In the genomic region with DNA sequence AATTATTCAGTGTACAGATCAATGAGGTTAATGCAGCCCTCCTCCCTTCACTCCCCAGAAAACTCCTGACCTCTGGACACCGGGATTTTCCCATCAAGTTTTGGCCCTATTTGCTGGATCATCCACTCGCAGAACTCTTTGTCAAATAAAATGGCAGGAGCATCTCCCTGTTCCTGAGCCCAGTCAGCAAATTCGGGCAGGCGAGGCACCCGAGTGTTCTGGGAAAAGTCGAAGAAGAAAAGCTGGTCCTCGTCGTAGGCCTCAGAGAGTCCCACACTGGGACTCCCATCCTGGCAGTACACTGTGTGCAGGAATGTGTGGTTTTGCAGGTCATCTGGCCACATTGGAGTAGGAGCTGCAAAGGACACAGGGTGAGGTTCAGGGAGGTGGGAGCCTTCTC, we compare ENCODE assay signal across 25 cellular contexts. TPM values are rescaled to one million over a fixed set of nuclear protein-coding genes. Genes with fewer than 3 reads are reported as not detected.
DNase-seq lines count a peak whose midpoint lies in the region; ATAC-seq and TF ChIP-seq lines count a peak whose summit lies in the region.
"Had no signal": no experiment of that assay in that cellular context is flagged by ENCODE, and none has a peak within 500 bp of the region (broad histone marks: within the 10 kb centered on the region; RNA-seq: fewer than 3 reads in every experiment).

No MANE protein-coding gene starts in this region.

- no peak overlapping the region for H3K27ac Mint-ChIP-seq in natural killer cell treated with Interleukin-12 subunit alpha and Interleukin-12 subunit beta and Interleukin-15 and Interleukin-18, amount 100 ng/mL, for 72 hours
- H3K27ac Mint-ChIP-seq in natural killer cell, result no peak overlapping the region
- H3K27ac Mint-ChIP-seq in activated naive CD8-positive, alpha-beta T cell treated with anti-CD3 and anti-CD28 coated beads, Interleukin-2, amount 50 U/mL, for 24 hours, result no peak overlapping the region
- no peak overlapping the region for H3K27ac Mint-ChIP-seq in T-cell
- H3K27ac Mint-ChIP-seq: activated CD8-positive, alpha-beta T cell treated with anti-CD3 and anti-CD28 coated beads for 36 hours had no signal

- H3K4me3 Mint-ChIP-seq in natural killer cell treated with Interleukin-12 subunit alpha and Interleukin-12 subunit beta and Interleukin-15 and Interleukin-18, amount 100 ng/mL, for 72 hours, result peak overlapping the region; percentile 9
- H3K4me3 Mint-ChIP-seq in natural killer cell (no peak overlapping the region), T-cell (peak overlapping the region in 1 of 3 donors; percentile 29)
- peak overlapping the region; percentile 2 for H3K4me3 Mint-ChIP-seq in activated naive CD8-positive, alpha-beta T cell treated with anti-CD3 and anti-CD28 coated beads, Interleukin-2, amount 50 U/mL, for 24 hours
- H3K4me3 Mint-ChIP-seq: activated CD8-positive, alpha-beta T cell treated with anti-CD3 and anti-CD28 coated beads for 36 hours; activated T-cell treated with anti-CD3 and anti-CD28 coated beads, Interleukin-2, amount 50 U/mL, for 24 hours had no signal

- intact Hi-C loops in natural killer cell (cut with micrococcal nuclease) (no loop called here), left colon (cut with DNase I, micrococcal nuclease) (no loop called here)

- no peak for ATAC-seq in natural killer cell treated with Interleukin-12 subunit alpha and Interleukin-12 subunit beta and Interleukin-15 and Interleukin-18, amount 100 ng/mL, for 72 hours
- ATAC-seq in natural killer cell (no peak), T-cell (replicated peaks in 1 of 4) (no peak), left colon (no peak)
- no peak for ATAC-seq in activated naive CD8-positive, alpha-beta T cell treated with anti-CD3 and anti-CD28 coated beads, Interleukin-2, amount 50 U/mL, for 24 hours
- ATAC-seq: activated CD4-positive, CD25-positive, alpha-beta regulatory T cell treated with anti-CD3 and anti-CD28 coated beads, Interleukin-2, amount 50 U/mL, for 24 hours; activated CD8-positive, alpha-beta T cell treated with anti-CD3 and anti-CD28 coated beads for 36 hours; Right ventricle myocardium inferior had no signal

- POLR2A ChIA-PET in T-cell (lab: Charles Lee), result interaction anchor here in 1 of 2 donors (0.9 kb wide), 1 partner anchor 21 kb away, joined by 3 read pairs; no protein-coding TSS in a partner anchor

- no peaks in the 10 kb centered on the region for H3K9me3 Mint-ChIP-seq in natural killer cell treated with Interleukin-12 subunit alpha and Interleukin-12 subunit beta and Interleukin-15 and Interleukin-18, amount 100 ng/mL, for 72 hours
- H3K9me3 Mint-ChIP-seq in natural killer cell, result no peaks in the 10 kb centered on the region
- no peaks in the 10 kb centered on the region for H3K9me3 Mint-ChIP-seq in activated naive CD8-positive, alpha-beta T cell treated with anti-CD3 and anti-CD28 coated beads, Interleukin-2, amount 50 U/mL, for 24 hours
- H3K9me3 Mint-ChIP-seq in T-cell, result no peaks in the 10 kb centered on the region

- no peaks in the 10 kb centered on the region for H3K36me3 Mint-ChIP-seq in natural killer cell treated with Interleukin-12 subunit alpha and Interleukin-12 subunit beta and Interleukin-15 and Interleukin-18, amount 100 ng/mL, for 72 hours
- H3K36me3 Mint-ChIP-seq in natural killer cell (no peaks in the 10 kb centered on the region), T-cell (no peaks in the 10 kb centered on the region)
- H3K36me3 Mint-ChIP-seq in activated naive CD8-positive, alpha-beta T cell treated with anti-CD3 and anti-CD28 coated beads, Interleukin-2, amount 50 U/mL, for 24 hours (ENCODE audit: low read depth), result peaks cover 3% of the 10 kb centered on the region

- CTCF ChIA-PET in T-cell (lab: Charles Lee), result interaction anchor here (0.7 to 7.6 kb wide), 6 partner anchors 12 to 34 kb away, joined by 3 to 207 read pairs (median 4); a partner anchor contains a TSS

- no peak for DNase-seq in natural killer cell treated with Interleukin-12 subunit alpha and Interleukin-12 subunit beta and Interleukin-15 and Interleukin-18, amount 100 ng/mL, for 72 hours (ENCODE audit: low spot score)
- DNase-seq in natural killer cell (no peak), activated gamma-delta T cell (lab: John Stamatoyannopoulos, UW) (no peak), T-cell (no peak), left colon (no peak)
- DNase-seq in activated naive CD8-positive, alpha-beta T cell treated with anti-CD3 and anti-CD28 coated beads, Interleukin-2, amount 50 U/mL, for 24 hours, result no peak
- DNase-seq: activated CD8-positive, alpha-beta T cell treated with anti-CD3 and anti-CD28 coated beads for 36 hours; activated naive CD4-positive, alpha-beta T cell treated with Interleukin-2 at 50 U/mL for 16 hours; activated T-cell treated with anti-CD3 and anti-CD28 coated beads, Interleukin-2, amount 50 U/mL, for 24 hours; anterior cingulate cortex; Calu3; glutamatergic neuron; mesenchymal stem cell; NCI-H2081 treated with DMSO at 0.1 percent for 48 hours; stimulated activated CD4-positive, alpha-beta T cell treated with anti-CD3 and anti-CD28 coated beads, Interleukin-2, amount 100 ng/mL, for 48 hours; stomach; SW 1271; trophoblast cell had no signal

- TF ChIP-seq CTCF in natural killer cell (IDR thresholded peaks at IDR 0.05), result no peak

- peaks cover 40 to 54% of the 10 kb centered on the region in 2 donors for H3K4me1 Mint-ChIP-seq in natural killer cell treated with Interleukin-12 subunit alpha and Interleukin-12 subunit beta and Interleukin-15 and Interleukin-18, amount 100 ng/mL, for 72 hours (ENCODE audit: low read depth in 2 of 2)
- H3K4me1 Mint-ChIP-seq in natural killer cell, result peaks cover 31 to 38% of the 10 kb centered on the region in 2 donors
- H3K4me1 Mint-ChIP-seq in activated naive CD8-positive, alpha-beta T cell treated with anti-CD3 and anti-CD28 coated beads, Interleukin-2, amount 50 U/mL, for 24 hours, result peaks cover 77% of the 10 kb centered on the region
- peaks cover 46 to 75% (median 51%) of the 10 kb centered on the region in 3 donors for H3K4me1 Mint-ChIP-seq in T-cell

- H3K27me3 Mint-ChIP-seq in natural killer cell treated with Interleukin-12 subunit alpha and Interleukin-12 subunit beta and Interleukin-15 and Interleukin-18, amount 100 ng/mL, for 72 hours, result no peaks in the 10 kb centered on the region
- H3K27me3 Mint-ChIP-seq in natural killer cell (ENCODE audit: low read depth in 2 of 2), result no peaks in the 10 kb centered on the region
- no peaks in the 10 kb centered on the region for H3K27me3 Mint-ChIP-seq in activated naive CD8-positive, alpha-beta T cell treated with anti-CD3 and anti-CD28 coated beads, Interleukin-2, amount 50 U/mL, for 24 hours
- no peaks in the 10 kb centered on the region for H3K27me3 Mint-ChIP-seq in T-cell
- H3K27me3 Mint-ChIP-seq: activated CD8-positive, alpha-beta T cell treated with anti-CD3 and anti-CD28 coated beads for 36 hours; activated T-cell treated with anti-CD3 and anti-CD28 coated beads, Interleukin-2, amount 50 U/mL, for 24 hours had no signal

RNA-seq across cellular contexts. Expression of a gene that starts 2.4 kb away (rescaled TPM):
- 10 to 100 TPM; 16.9 to 73.0 TPM for total RNA-seq in natural killer cell treated with Interleukin-12 subunit alpha and Interleukin-12 subunit beta and Interleukin-15 and Interleukin-18, amount 100 ng/mL, for 72 hours
- 10 to 100 TPM; 39.2 to 57.5 (median 48.1) TPM for total RNA-seq in natural killer cell
- 10 to 100 TPM; 22.3 to 37.8 (median 27.5) TPM for total RNA-seq in T-cell
- 10 to 100 TPM; 11.8 to 22.1 TPM for total RNA-seq in left colon

RNA-seq across cellular contexts. Expression of a gene that starts 9.6 kb away (rescaled TPM):
- total RNA-seq in natural killer cell treated with Interleukin-12 subunit alpha and Interleukin-12 subunit beta and Interleukin-15 and Interleukin-18, amount 100 ng/mL, for 72 hours, result 10 to 100 TPM in 1 of 2 donors, 1 to 10 TPM in 1; 2.7 to 17.8 TPM
- total RNA-seq in natural killer cell (10 to 100 TPM; 19.5 to 28.1 (median 23.0) TPM), T-cell (10 to 100 TPM in 3 of 5 donors, 1 to 10 TPM in 2; 8.8 to 30.6 (median 10.6) TPM), left colon (10 to 100 TPM in 1 of 2 donors, 1 to 10 TPM in 1; 4.0 to 21.3 TPM)
- total RNA-seq: cardiac muscle cell, endothelial cell of umbilical vein, myocyte, smooth muscle cell had no signal

RNA-seq across cellular contexts. Expression of a gene that starts 17.9 kb away (rescaled TPM):
- total RNA-seq in natural killer cell treated with Interleukin-12 subunit alpha and Interleukin-12 subunit beta and Interleukin-15 and Interleukin-18, amount 100 ng/mL, for 72 hours, result 100 to 1,000 TPM; 347 to 352 TPM
- 100 to 1,000 TPM; 653 to 886 (median 714) TPM for total RNA-seq in natural killer cell
- total RNA-seq in T-cell, result 100 to 1,000 TPM; 320 to 383 (median 358) TPM
- 100 to 1,000 TPM; 128 TPM for total RNA-seq in left colon

RNA-seq across cellular contexts. Expression of a gene that starts 58.9 kb away (rescaled TPM):
- total RNA-seq in natural killer cell treated with Interleukin-12 subunit alpha and Interleukin-12 subunit beta and Interleukin-15 and Interleukin-18, amount 100 ng/mL, for 72 hours, result 10 to 100 TPM in 1 of 2 donors, under 1 TPM in 1; 0.86 to 22.1 TPM
- total RNA-seq in natural killer cell (1 to 10 TPM; 1.2 to 4.3 (median 3.6) TPM), T-cell (10 to 100 TPM in 3 of 5 donors, 1 to 10 TPM in 2; 6.1 to 17.0 (median 13.4) TPM), left colon (1 to 10 TPM in 1 of 2 donors, under 1 TPM in 1; 0.92 to 4.7 TPM)
- total RNA-seq: endothelial cell of umbilical vein, M059J, myocyte had no signal
